In genomic region chr1:200887772-200888348, GRCh38 we compare ENCODE assay signal across 16 cellular contexts. TPM values are rescaled to one million over a fixed set of nuclear protein-coding genes. Genes with fewer than 3 reads are reported as not detected.
DNase-seq lines count a peak whose midpoint lies in the region; ATAC-seq and TF ChIP-seq lines count a peak whose summit lies in the region.
"Had no signal": no experiment of that assay in that cellular context is flagged by ENCODE, and none has a peak within 500 bp of the region (broad histone marks: within the 10 kb centered on the region; RNA-seq: fewer than 3 reads in every experiment).

No MANE protein-coding gene starts in this region.

- no peaks in the 10 kb centered on the region for H4K20me1 ChIP-seq in DND-41 (ENCODE audit: insufficient read depth, low read length)
- peaks cover 5% of the 10 kb centered on the region for H4K20me1 ChIP-seq in neural progenitor cell (ENCODE audit: low read depth)
- no peaks in the 10 kb centered on the region for H4K20me1 ChIP-seq in GM23248 (ENCODE audit: insufficient read depth)

- peak overlapping the region; percentile 68 for H3K27ac ChIP-seq in DND-41 (ENCODE audit: low read length)
- peak overlapping the region; percentile 43 for H3K27ac ChIP-seq in HL-60 (replicated peaks)
- H3K27ac ChIP-seq in neural progenitor cell = no peak overlapping the region
- H3K27ac ChIP-seq in GM23248 = no peak overlapping the region
- H3K27ac ChIP-seq: colonic mucosa, SK-N-MC had no signal

- H3K9me2 ChIP-seq in GM23248 (ENCODE audit: insufficient read depth) = no peaks in the 10 kb centered on the region

- peaks cover 46% of the 10 kb centered on the region for H3K4me1 Mint-ChIP-seq in activated naive CD8-positive, alpha-beta T cell (ENCODE audit: low read depth)
- H3K4me1 Mint-ChIP-seq in neural progenitor cell = peaks cover 41% of the 10 kb centered on the region

- H3K4me1 ChIP-seq in DND-41 (ENCODE audit: insufficient read depth, low read length) (peaks cover 35% of the 10 kb centered on the region), neural progenitor cell (peaks cover 23% of the 10 kb centered on the region), GM23248 (ENCODE audit: insufficient read depth) (no peaks in the 10 kb centered on the region)
- H3K4me1 ChIP-seq: colonic mucosa had no signal

- 81 to 84% methylated on average over 9 of the region's 9 CpGs for WGBS in GM23248 (ENCODE audit: low coverage in 1 of 2, low lambda C conversion rate in 2 of 2, missing lambda C conversion rate in 2 of 2), 2 experiments

- H3K4me3 Mint-ChIP-seq in activated naive CD8-positive, alpha-beta T cell = peak overlapping the region; percentile 30
- no peak overlapping the region for H3K4me3 Mint-ChIP-seq in neural progenitor cell

- H2AFZ ChIP-seq in DND-41 (ENCODE audit: low read depth, low read length) (0 out of 2 replicates have a peak overlapping the region, but pooled peaks have one; percentile 30), neural progenitor cell (replicated peaks) (peak overlapping the region; percentile 83), GM23248 (no peak overlapping the region)

- TF ChIP-seq CTCF in DND-41 (IDR thresholded peaks at IDR 0.05; ENCODE audit: borderline replicate concordance, extremely low read depth, low read length, poor library complexity, severe bottlenecking) = no peak
- TF ChIP-seq CTCF in HL-60 (IDR thresholded peaks at IDR 0.05; ENCODE audit: insufficient read depth, low read length) = no peak
- TF ChIP-seq CTCF in neural progenitor cell (IDR thresholded peaks at IDR 0.05) = no peak

- H3F3A ChIP-seq in neural progenitor cell (ENCODE audit: low read depth) (peaks cover 41% of the 10 kb centered on the region), GM23248 (ENCODE audit: insufficient read depth) (no peaks in the 10 kb centered on the region)

- peaks cover 2% of the 10 kb centered on the region for H3K27me3 Mint-ChIP-seq in activated naive CD8-positive, alpha-beta T cell
- H3K27me3 Mint-ChIP-seq in neural progenitor cell (ENCODE audit: insufficient read depth, low read depth) = peaks cover 11% of the 10 kb centered on the region

- no peaks in the 10 kb centered on the region for H3K36me3 ChIP-seq in DND-41 (ENCODE audit: insufficient read depth, low read length)
- H3K36me3 ChIP-seq in neural progenitor cell = no peaks in the 10 kb centered on the region
- no peaks in the 10 kb centered on the region for H3K36me3 ChIP-seq in GM23248 (ENCODE audit: low read depth)
- H3K36me3 ChIP-seq: colonic mucosa had no signal

- H3K4me3 ChIP-seq in DND-41 (ENCODE audit: low read depth in 1 of 2, low read length in 2 of 2) (no peak overlapping the region), HL-60 (replicated peaks; ENCODE audit: insufficient read depth, low read length) (peak overlapping the region; percentile 31), neural progenitor cell (no peak overlapping the region), GM23248 (no peak overlapping the region)
- H3K4me3 ChIP-seq: colonic mucosa, SK-N-MC had no signal

- H3K9me3 ChIP-seq in DND-41 (ENCODE audit: insufficient read depth, low read length, severe bottlenecking) (no peaks in the 10 kb centered on the region), neural progenitor cell (ENCODE audit: low read depth) (no peaks in the 10 kb centered on the region), GM23248 (ENCODE audit: low read depth) (no peaks in the 10 kb centered on the region)
- H3K9me3 ChIP-seq: colonic mucosa had no signal

- no peaks in the 10 kb centered on the region for H3K27me3 ChIP-seq in DND-41 (ENCODE audit: insufficient read depth, low read length, poor library complexity)
- H3K27me3 ChIP-seq in HL-60 (ENCODE audit: insufficient read depth, poor library complexity, severe bottlenecking) = no peaks in the 10 kb centered on the region
- no peaks in the 10 kb centered on the region for H3K27me3 ChIP-seq in neural progenitor cell
- H3K27me3 ChIP-seq in GM23248 (replicated peaks; ENCODE audit: insufficient read depth) = peaks cover 39% of the 10 kb centered on the region
- H3K27me3 ChIP-seq: colonic mucosa had no signal

- no peak overlapping the region for H3K27ac Mint-ChIP-seq in activated naive CD8-positive, alpha-beta T cell
- H3K27ac Mint-ChIP-seq in neural progenitor cell = no peak overlapping the region

- ATAC-seq in DND-41 (ENCODE audit: insufficient read depth, low read depth) (peak; percentile 5; the same call in 2 of the 3 replicates), HG02973 (IDR thresholded peaks at IDR 0.05; ENCODE audit: unreplicated experiment) (no peak), HG02852 (IDR thresholded peaks at IDR 0.05; ENCODE audit: unreplicated experiment) (no peak)

- peak overlapping the region; percentile 38 for H3K9ac ChIP-seq in DND-41 (ENCODE audit: low read depth, low read length)
- H3K9ac ChIP-seq in neural progenitor cell = no peak overlapping the region
- H3K9ac ChIP-seq in GM23248 = no peak overlapping the region

- H3K4me2 ChIP-seq in DND-41 (ENCODE audit: insufficient read depth, low read length) = peak overlapping the region; percentile 49; the same call in 1 of the 2 replicates
- H3K4me2 ChIP-seq in neural progenitor cell = no peak overlapping the region
- H3K4me2 ChIP-seq in GM23248 (ENCODE audit: unreplicated experiment) = no peak overlapping the region

- no peaks in the 10 kb centered on the region for H3K36me3 Mint-ChIP-seq in activated naive CD8-positive, alpha-beta T cell
- no peaks in the 10 kb centered on the region for H3K36me3 Mint-ChIP-seq in neural progenitor cell

- DNase-seq in DND-41 = peak; percentile 16
- no peak for DNase-seq in HL-60 (ENCODE audit: low read depth in 1 of 2, low spot score in 1 of 2)
- DNase-seq in neural progenitor cell (ENCODE audit: low spot score) = peak; percentile 12
- no peak for DNase-seq in GM23248
- DNase-seq: colonic mucosa, COR-L47, erythroblast, kidney, NCI-H1048, NCI-H2171, retina had no signal

- in situ Hi-C loops in GM23248 (cut with MboI) = no loop called here

- H3K79me2 ChIP-seq in DND-41 (ENCODE audit: insufficient read depth, low read length) (no peaks in the 10 kb centered on the region), neural progenitor cell (ENCODE audit: low read depth) (peaks cover 11% of the 10 kb centered on the region), GM23248 (ENCODE audit: insufficient read depth) (no peaks in the 10 kb centered on the region)

- no peaks in the 10 kb centered on the region for H3K9me3 Mint-ChIP-seq in activated naive CD8-positive, alpha-beta T cell (ENCODE audit: low read depth)
- no peaks in the 10 kb centered on the region for H3K9me3 Mint-ChIP-seq in neural progenitor cell

RNA-seq across cellular contexts. Expression of gene INAVA, which starts 6.8 kb away (rescaled TPM):
- 23.7 and 63.1 TPM in 2 replicates for total RNA-seq in neural progenitor cell (ENCODE audit: low replicate concordance)
- total RNA-seq in GM23248 (2014; rRNA removed; shearing (Covaris generic)) = not detected in 2 replicates
- polyA plus RNA-seq in GM23248 (2016; fragmentation: Nextera tagmentation; extraction: Ambion mirVana) = not detected in 2 replicates

RNA-seq across cellular contexts. Expression of gene GPR25, which starts 15.1 kb away (rescaled TPM):
- total RNA-seq in neural progenitor cell (ENCODE audit: low replicate concordance) = not detected in 2 replicates
- not detected in 2 replicates for total RNA-seq in GM23248 (2014; rRNA removed; shearing (Covaris generic))
- polyA plus RNA-seq in GM23248 (2016; fragmentation: Nextera tagmentation; extraction: Ambion mirVana) = not detected in 2 replicates
- total RNA-seq: aorta had no signal
- polyA plus RNA-seq: aorta had no signal

Comparison
In these comparisons a context has a peak if more than half of its experiments do, and no peak if none do; other contexts are left out.
1. DNase-seq: peak in DND-41 (single experiment) and neural progenitor cell (single experiment); none in HL-60 (0 of 2) and GM23248 (single experiment).
2. H3K27ac ChIP-seq: peak in DND-41 (single experiment) and HL-60 (single experiment); none in neural progenitor cell (single experiment) and GM23248 (single experiment).
3. RNA of gene INAVA, which starts 6.8 kb away (total RNA-seq): 23.7 to 63.1 TPM in neural progenitor cell; not detected in GM23248; every median in the first group is over 10 times any median in the second.